1 cellular context compared by ENCODE assay signal in the genomic region with DNA sequence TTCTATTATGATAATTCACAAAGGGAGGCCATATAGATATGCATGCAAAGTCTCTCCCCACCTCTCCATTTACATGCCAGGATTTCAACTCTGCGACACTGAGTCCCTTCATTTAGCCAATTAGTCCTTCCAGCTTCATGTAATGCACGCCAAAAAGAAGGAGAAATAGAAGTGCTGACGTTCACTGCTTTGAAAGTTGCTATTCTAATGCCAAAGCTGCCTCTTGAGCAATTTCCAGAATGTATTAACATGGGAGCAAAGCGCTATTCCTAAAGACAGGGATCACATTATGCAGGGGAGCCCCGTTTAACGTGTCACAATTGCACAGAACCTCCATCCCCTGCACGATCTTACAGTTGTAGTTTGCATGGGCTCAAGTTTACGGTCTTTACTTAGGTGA.
TF ChIP-seq lines count a peak whose summit lies in the region.

No MANE protein-coding gene starts in this region.

TF ChIP-seq in GM23338, 12 proteins besides CTCF, POLR2A, EP300 and RAD21 (continued from another document):
- TF ChIP-seq STAT1 (IDR thresholded peaks at IDR 0.05; ENCODE audit: unreplicated experiment) (no peak), ZNF114 (CRISPR knock-in tag; IDR thresholded peaks at IDR 0.05) (no peak)
TF ChIP-seq in GM23338: peak in this region for 0.
